19 cellular contexts compared by ENCODE assay signal in the genomic region with DNA sequence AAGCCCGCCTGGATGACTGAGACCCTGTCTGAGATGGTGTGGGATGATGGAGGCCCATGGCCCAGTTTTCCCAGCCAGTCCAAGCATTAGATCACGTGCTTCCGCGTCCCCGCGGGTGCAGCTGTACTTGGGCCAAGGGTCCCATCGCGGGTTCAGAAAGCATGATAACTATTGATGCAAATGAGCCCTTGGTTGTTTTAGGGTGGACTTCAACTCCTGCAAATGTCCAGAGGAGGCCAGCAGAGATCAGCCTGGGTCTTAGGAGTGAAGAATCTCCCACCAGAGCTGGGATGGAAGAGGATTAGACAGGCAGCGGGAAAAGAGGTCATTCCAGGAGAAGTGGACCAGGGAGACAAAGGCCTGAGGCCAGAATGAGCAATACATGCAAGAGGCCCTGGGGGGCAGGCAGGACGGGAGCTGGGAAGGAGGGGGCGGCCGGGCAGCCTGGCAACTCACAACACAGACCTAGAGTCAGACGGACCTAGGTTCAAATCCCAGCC.
DNase-seq lines count a peak whose midpoint lies in the region; ATAC-seq and TF ChIP-seq lines count a peak whose summit lies in the region.
"Had no signal": no experiment of that assay in that cellular context is flagged by ENCODE, and none has a peak within 500 bp of the region (broad histone marks: within the 10 kb centered on the region; RNA-seq: fewer than 3 reads in every experiment).

No MANE protein-coding gene starts in this region.

- WGBS in heart left ventricle, 4 donors: 64 to 72% (median 68%) methylated on average over 13 of the region's 13 CpGs

- CTCF ChIA-PET in Calu3 (lab: Charles Lee): no interaction called here

- TF ChIP-seq CTCF in heart left ventricle (IDR thresholded peaks at IDR 0.05) (peak in 2 of 12 donors; percentile 13 to 18), osteocyte (IDR thresholded peaks at IDR 0.05) (no peak), mucosa of descending colon (IDR thresholded peaks at IDR 0.05) (no peak), Calu3 (IDR thresholded peaks at IDR 0.05; ENCODE audit: unreplicated experiment) (no peak)

- H3K4me1 Mint-ChIP-seq in osteocyte (ENCODE audit: unreplicated experiment): no peaks in the 10 kb centered on the region
- H3K4me1 Mint-ChIP-seq in Calu3 (ENCODE audit: low read depth, unreplicated experiment): no peaks in the 10 kb centered on the region
- H3K4me1 Mint-ChIP-seq: neural progenitor cell had no signal

- H3K9me3 Mint-ChIP-seq in osteocyte (ENCODE audit: unreplicated experiment) (no peaks in the 10 kb centered on the region), Calu3 (ENCODE audit: low read depth, unreplicated experiment) (no peaks in the 10 kb centered on the region)
- H3K9me3 Mint-ChIP-seq: neural progenitor cell had no signal

- peak overlapping the region in 10 of 12 donors; percentile 11 to 64 (median 48) for H3K27ac ChIP-seq in heart left ventricle
- H3K27ac ChIP-seq: neural progenitor cell, uterus, VCaP had no signal

- H3K4me3 ChIP-seq in adipocyte (ENCODE audit: low read length) (no peak overlapping the region), heart left ventricle (no peak overlapping the region), mucosa of descending colon (no peak overlapping the region)
- H3K4me3 ChIP-seq: neural progenitor cell, uterus had no signal

- H3K27ac Mint-ChIP-seq in osteocyte (ENCODE audit: unreplicated experiment): no peak overlapping the region
- H3K27ac Mint-ChIP-seq in Calu3 (ENCODE audit: unreplicated experiment): no peak overlapping the region
- H3K27ac Mint-ChIP-seq: neural progenitor cell had no signal

- intact Hi-C loops in heart left ventricle (cut with DNase I) (loop anchor here in 1 of 10 donors (10.0 kb wide), 1 partner anchor 65 kb away; no protein-coding TSS in a partner anchor), mucosa of descending colon (cut with DNase I, micrococcal nuclease) (no loop called here), Calu3 (cut with micrococcal nuclease; ENCODE audit: unreplicated experiment) (no loop called here)

- H3K36me3 ChIP-seq in adipocyte (ENCODE audit: control insufficient read depth, insufficient read depth, low read length, severe bottlenecking) (peaks cover 6% of the 10 kb centered on the region), heart left ventricle (peaks cover 0 to 41% (median 40%) of the 10 kb centered on the region in 9 donors), mucosa of descending colon (ENCODE audit: low read depth) (no peaks in the 10 kb centered on the region)
- H3K36me3 ChIP-seq: neural progenitor cell, uterus had no signal

- H3K9me3 ChIP-seq in adipocyte (ENCODE audit: control insufficient read depth, low read length) (no peaks in the 10 kb centered on the region), heart left ventricle (no peaks in the 10 kb centered on the region), mucosa of descending colon (no peaks in the 10 kb centered on the region)
- H3K9me3 ChIP-seq: uterus had no signal

- peaks cover 29% of the 10 kb centered on the region for H3K27me3 Mint-ChIP-seq in osteocyte (ENCODE audit: unreplicated experiment)
- H3K27me3 Mint-ChIP-seq in Calu3 (ENCODE audit: unreplicated experiment): peaks cover 13% of the 10 kb centered on the region

- no peaks in the 10 kb centered on the region for H3K27me3 ChIP-seq in adipocyte (replicated peaks; ENCODE audit: control insufficient read depth, insufficient read depth, low read length)
- no peaks in the 10 kb centered on the region for H3K27me3 ChIP-seq in heart left ventricle
- H3K27me3 ChIP-seq: neural progenitor cell, uterus had no signal

- no peak overlapping the region for H3K9ac ChIP-seq in adipocyte (ENCODE audit: low read length)
- H3K9ac ChIP-seq: neural progenitor cell had no signal

- ATAC-seq in heart left ventricle (peak in 3 of 4 donors; percentile 35 to 65 (median 42)), mucosa of descending colon (no peak)

- no TSS peak for BruUV-seq in Calu3 (replicated peaks; lab: Mats Ljungman, UMichigan)

- peaks cover 30% of the 10 kb centered on the region for H3K4me1 ChIP-seq in adipocyte (ENCODE audit: control insufficient read depth, insufficient read depth, low read length)
- H3K4me1 ChIP-seq in heart left ventricle: peaks cover 0 to 40% (median 7%) of the 10 kb centered on the region in 12 donors
- H3K4me1 ChIP-seq in mucosa of descending colon (ENCODE audit: low read depth): no peaks in the 10 kb centered on the region
- H3K4me1 ChIP-seq: neural progenitor cell, uterus had no signal

- DNase-seq in EL (peak; percentile 31), adipocyte (ENCODE audit: low read depth) (peak; percentile 15), heart left ventricle (peak in 3 of 5 donors; percentile 45 to 56 (median 53)), osteocyte (ENCODE audit: extremely low spot score, unreplicated experiment) (peak; percentile 71), mucosa of descending colon (no peak), Calu3 (no peak), C1 segment of cervical spinal cord (lab: John Stamatoyannopoulos, UW) (no peak)
- no peak for DNase-seq in activated naive CD4-positive, alpha-beta T cell treated with Interleukin-2 at 50 U/mL for 16 hours
- DNase-seq: activated gamma-delta T cell treated with Interleukin-2 at 50 U/mL for 16 hours; effector CD4-positive, alpha-beta T cell; foreskin fibroblast; KBM-7; mesendoderm; NCI-H1105; RPMI8226; stimulated activated CD4-positive, alpha-beta T cell treated with anti-CD3 and anti-CD28 coated beads, Interleukin-4, amount 100 ng/mL, for 4 hours had no signal

- H3K36me3 Mint-ChIP-seq in osteocyte (ENCODE audit: unreplicated experiment) (no peaks in the 10 kb centered on the region), Calu3 (ENCODE audit: insufficient read depth, unreplicated experiment) (no peaks in the 10 kb centered on the region)
- H3K36me3 Mint-ChIP-seq: neural progenitor cell had no signal

- H3K4me3 Mint-ChIP-seq in osteocyte (ENCODE audit: unreplicated experiment): no peak overlapping the region
- H3K4me3 Mint-ChIP-seq in Calu3 (ENCODE audit: low read depth, unreplicated experiment): no peak overlapping the region
- H3K4me3 Mint-ChIP-seq: neural progenitor cell had no signal

- no peak for TF ChIP-seq POLR2A in heart left ventricle (IDR thresholded peaks at IDR 0.05)

Comparison
In these comparisons a context has a peak if more than half of its experiments do, and no peak if none do; other contexts are left out.
1. DNase-seq: peak in EL (single experiment), adipocyte (single experiment), heart left ventricle (3 of 5) and osteocyte (single experiment); none in mucosa of descending colon (0 of 3), Calu3 (single experiment), activated naive CD4-positive, alpha-beta T cell treated with Interleukin-2 at 50 U/mL for 16 hours (single experiment) and C1 segment of cervical spinal cord (0 of 14).